In genomic region chr7:5701085-5701914, GRCh38 we compare ENCODE assay signal across 8 cellular contexts.
DNase-seq lines count a peak whose midpoint lies in the region; TF ChIP-seq lines count a peak whose summit lies in the region.

No MANE protein-coding gene starts in this region.

- H3K9me3 Mint-ChIP-seq in CD4-positive, alpha-beta memory T cell = no peaks in the 10 kb centered on the region
- H3K9me3 Mint-ChIP-seq in osteocyte (ENCODE audit: unreplicated experiment) = no peaks in the 10 kb centered on the region

- H3K4me3 ChIP-seq in CD4-positive, alpha-beta memory T cell (ENCODE audit: low read length in 2 of 2) = no peak overlapping the region
- no peak overlapping the region for H3K4me3 ChIP-seq in NB4 (ENCODE audit: low read depth, low read length)
- H3K4me3 ChIP-seq in prostate gland = no peak overlapping the region

- TF ChIP-seq CTCF in NB4 (IDR thresholded peaks at IDR 0.05; ENCODE audit: low read depth, low read length) = no peak
- no peak for TF ChIP-seq CTCF in osteocyte (IDR thresholded peaks at IDR 0.05)
- TF ChIP-seq CTCF in prostate gland (IDR thresholded peaks at IDR 0.05) = no peak

- H3K27me3 ChIP-seq in CD4-positive, alpha-beta memory T cell (ENCODE audit: insufficient read depth, low read length) = no peaks in the 10 kb centered on the region
- no peaks in the 10 kb centered on the region for H3K27me3 ChIP-seq in prostate gland (replicated peaks; ENCODE audit: insufficient read depth)

- H3K27me3 Mint-ChIP-seq in CD4-positive, alpha-beta memory T cell = no peaks in the 10 kb centered on the region
- no peaks in the 10 kb centered on the region for H3K27me3 Mint-ChIP-seq in osteocyte (ENCODE audit: unreplicated experiment)

- peak overlapping the region; percentile 55 for H3K27ac ChIP-seq in CD4-positive, alpha-beta memory T cell (ENCODE audit: low read depth, low read length)
- no peak overlapping the region for H3K27ac ChIP-seq in prostate gland

- no peak for TF ChIP-seq POLR2A in NB4 (IDR thresholded peaks at IDR 0.05; ENCODE audit: extremely low read depth, insufficient read length)
- no peak for TF ChIP-seq POLR2A in prostate gland (IDR thresholded peaks at IDR 0.05)

- peak overlapping the region; percentile 77 to 96 (median 89) for H3K27ac Mint-ChIP-seq in CD4-positive, alpha-beta memory T cell
- peak overlapping the region; percentile 99 for H3K27ac Mint-ChIP-seq in osteocyte (ENCODE audit: unreplicated experiment)

- CTCF ChIA-PET in CD4-positive, alpha-beta memory T cell (lab: Charles Lee; ENCODE audit: partially characterized antibody) = interaction anchor here (0.6 to 8.4 kb wide), 8 partner anchors 8 to 207 kb away, joined by 3 to 100 read pairs (median 19); no protein-coding TSS in a partner anchor

- H3K4me1 ChIP-seq in CD4-positive, alpha-beta memory T cell (ENCODE audit: insufficient read depth, low read length) = peaks cover 65% of the 10 kb centered on the region
- H3K4me1 ChIP-seq in prostate gland (replicated peaks) = peaks cover 1% of the 10 kb centered on the region

- intact Hi-C loops in CD4-positive, alpha-beta memory T cell (cut with micrococcal nuclease) = loop anchor here (2.0 to 10.0 kb wide), 4 partner anchors 18 to 334 kb away; no protein-coding TSS in a partner anchor
- intact Hi-C loops in prostate gland (cut with DNase I) = loop anchor here (5.0 kb wide), 1 partner anchor 34 kb away; no protein-coding TSS in a partner anchor

- peaks cover 18 to 40% of the 10 kb centered on the region in 2 donors for H3K36me3 Mint-ChIP-seq in CD4-positive, alpha-beta memory T cell
- peaks cover 17% of the 10 kb centered on the region for H3K36me3 Mint-ChIP-seq in osteocyte (ENCODE audit: unreplicated experiment)

- DNase-seq in CD4-positive, alpha-beta memory T cell = peak in 4 of 5 donors; percentile 38 to 88 (median 52)
- DNase-seq in NB4 (ENCODE audit: low read depth) (peak; percentile 47), amniotic epithelial cell (ENCODE audit: low read depth) (peak; percentile 50), osteocyte (ENCODE audit: extremely low spot score, unreplicated experiment) (no peak), RPMI8226 (no peak), NCI-H748 (lab: John Stamatoyannopoulos, UW; ENCODE audit: unreplicated experiment) (no peak), prostate gland (ENCODE audit: low spot score) (no peak), DMS114 treated with DMSO at 0.1 percent for 48 hours (lab: John Stamatoyannopoulos, UW; ENCODE audit: unreplicated experiment) (no peak)

- peaks cover 6% of the 10 kb centered on the region for H3K36me3 ChIP-seq in CD4-positive, alpha-beta memory T cell (ENCODE audit: insufficient read depth, low read length)
- H3K36me3 ChIP-seq in prostate gland = no peaks in the 10 kb centered on the region

- H3K4me3 Mint-ChIP-seq in CD4-positive, alpha-beta memory T cell = peak overlapping the region in 7 of 8 donors; percentile 37 to 85 (median 69)
- no peak overlapping the region for H3K4me3 Mint-ChIP-seq in osteocyte (ENCODE audit: unreplicated experiment)

- 84% methylated on average over 14 of the region's 14 CpGs for whole genome bisulfite sequencing in prostate gland

- no peaks in the 10 kb centered on the region for H3K9me3 ChIP-seq in CD4-positive, alpha-beta memory T cell (ENCODE audit: control insufficient read depth in 1 of 2, low read length in 2 of 2)
- no peaks in the 10 kb centered on the region for H3K9me3 ChIP-seq in prostate gland

- POLR2A ChIA-PET in CD4-positive, alpha-beta memory T cell (lab: Charles Lee; ENCODE audit: partially characterized antibody) = interaction anchor here (0.9 to 8.7 kb wide), 7 partner anchors 9 to 206 kb away, joined by 3 to 66 read pairs (median 5); no protein-coding TSS in a partner anchor

- peaks cover 54 to 67% (median 60%) of the 10 kb centered on the region in 4 donors for H3K4me1 Mint-ChIP-seq in CD4-positive, alpha-beta memory T cell
- H3K4me1 Mint-ChIP-seq in osteocyte (ENCODE audit: unreplicated experiment) = peaks cover 65% of the 10 kb centered on the region

Comparison
In these comparisons a context has a peak if more than half of its experiments do, and no peak if none do; other contexts are left out.
1. DNase-seq: peak in CD4-positive, alpha-beta memory T cell (4 of 5), NB4 (single experiment) and amniotic epithelial cell (single experiment); none in osteocyte (single experiment), RPMI8226 (single experiment), NCI-H748 (single experiment), prostate gland (single experiment) and DMS114 treated with DMSO at 0.1 percent for 48 hours (single experiment).